28 cellular contexts compared by ENCODE assay signal in the genomic region with DNA sequence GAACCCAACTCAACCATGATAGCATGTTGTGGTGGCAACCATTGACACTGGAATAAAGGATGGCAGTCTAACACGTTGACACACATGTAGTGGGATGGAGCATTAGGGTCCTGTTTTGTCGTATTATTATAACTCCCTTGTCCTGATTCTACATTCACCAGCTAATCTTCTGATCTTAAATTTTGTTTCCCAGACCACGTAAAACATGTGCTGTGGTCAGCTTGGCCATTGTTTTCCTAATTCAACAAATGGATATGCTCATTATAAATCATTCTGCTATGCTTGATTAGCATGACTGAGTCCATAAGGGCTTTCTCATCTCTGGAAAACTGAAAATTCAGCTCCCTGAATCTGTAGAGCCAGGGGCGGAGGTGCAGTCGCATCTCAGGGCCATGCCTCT. TPM values are rescaled to one million over a fixed set of nuclear protein-coding genes. Genes with fewer than 3 reads are reported as not detected.
"Had no signal": no experiment of that assay in that cellular context is flagged by ENCODE, and none has a peak within 500 bp of the region (broad histone marks: within the 10 kb centered on the region; RNA-seq: fewer than 3 reads in every experiment).

No MANE protein-coding gene starts in this region.

- H3K27ac Mint-ChIP-seq: natural killer cell; nephron; neural progenitor cell; progenitor cell of endocrine pancreas; stimulated activated effector memory CD8-positive, alpha-beta T cell treated with anti-CD3 and anti-CD28 coated beads, Interleukin-12 subunit alpha, Interleukin-12 subunit beta, amount 100 ng/mL, for 72 hours; stimulated activated naive B cell treated with anti-CD40 and anti-IgM and Interleukin-4, amounts not matched to agents 10 μg/mL and 1 μg/mL and 100 μg/mL, for 72 hours; stimulated activated naive CD8-positive, alpha-beta T cell treated with anti-CD3 and anti-CD28 coated beads, Interleukin-15, Interleukin-2, amounts not matched to agents 100 ng/mL and 50 ng/mL, for 24 hours; type B pancreatic cell had no signal

- H3K4me3 ChIP-seq: neural progenitor cell, ovary, psoas muscle, right lobe of liver, sigmoid colon, stomach, thoracic aorta, thyroid gland, tibial nerve, upper lobe of right lung, uterus had no signal

- H3K27me3 ChIP-seq: neural progenitor cell, ovary, right lobe of liver, sigmoid colon, stomach, thyroid gland, tibial nerve, upper lobe of right lung, uterus had no signal

- H3K79me2 ChIP-seq: parathyroid adenoma had no signal

- DNase-seq: natural killer cell; occipital lobe; ovary; posterior cingulate gyrus; psoas muscle; right cardiac atrium; right lobe of liver; sigmoid colon; small intestine; stimulated activated CD4-positive, alpha-beta T cell treated with anti-CD3 and anti-CD28 coated beads, Interleukin-15, amount 100 ng/mL, for 24 hours; stimulated activated CD4-positive, alpha-beta T cell treated with anti-CD3 and anti-CD28 coated beads, Interleukin-2, amount 100 ng/mL, for 24 hours; stimulated activated CD4-positive, alpha-beta T cell treated with anti-CD3 and anti-CD28 coated beads, Interleukin-2, amount 100 ng/mL, for 48 hours; stimulated activated CD4-positive, alpha-beta T cell treated with anti-CD3 and anti-CD28 coated beads, Interleukin-4, amount 100 ng/mL, for 24 hours; stimulated activated naive B cell treated with anti-CD40 and anti-IgM and Interleukin-4, amounts not matched to agents 10 μg/mL and 1 μg/mL and 100 μg/mL, for 72 hours; stimulated activated naive CD4-positive, alpha-beta T cell treated with Interleukin-2 at 50 U/mL for 16 hours; stomach; thyroid gland; upper lobe of right lung; uterus had no signal

- H3K4me2 ChIP-seq: neural progenitor cell had no signal

- H3K4me1 ChIP-seq: psoas muscle, right lobe of liver, thyroid gland, upper lobe of right lung, uterus had no signal

- H3K4me3 Mint-ChIP-seq: natural killer cell; nephron; neural progenitor cell; stimulated activated effector memory CD8-positive, alpha-beta T cell treated with anti-CD3 and anti-CD28 coated beads, Interleukin-12 subunit alpha, Interleukin-12 subunit beta, amount 100 ng/mL, for 72 hours; stimulated activated naive B cell treated with anti-CD40 and anti-IgM and Interleukin-4, amounts not matched to agents 10 μg/mL and 1 μg/mL and 100 μg/mL, for 72 hours; stimulated activated naive CD8-positive, alpha-beta T cell treated with anti-CD3 and anti-CD28 coated beads, Interleukin-15, Interleukin-2, amounts not matched to agents 100 ng/mL and 50 ng/mL, for 24 hours; type B pancreatic cell had no signal

- H2AFZ ChIP-seq: neural progenitor cell, parathyroid adenoma had no signal

- FAIRE-seq: small intestine had no signal

- H3K9ac ChIP-seq: neural progenitor cell, parathyroid adenoma had no signal

- H3K9me3 ChIP-seq: ovary, psoas muscle, right lobe of liver, sigmoid colon, stomach, thoracic aorta, thyroid gland, tibial nerve, upper lobe of right lung, uterus had no signal

- H3K27me3 Mint-ChIP-seq: stimulated activated naive CD8-positive, alpha-beta T cell treated with anti-CD3 and anti-CD28 coated beads, Interleukin-15, Interleukin-2, amounts not matched to agents 100 ng/mL and 50 ng/mL, for 24 hours had no signal

- H3K9me3 Mint-ChIP-seq: natural killer cell; nephron; stimulated activated effector memory CD8-positive, alpha-beta T cell treated with anti-CD3 and anti-CD28 coated beads, Interleukin-12 subunit alpha, Interleukin-12 subunit beta, amount 100 ng/mL, for 72 hours; stimulated activated naive CD8-positive, alpha-beta T cell treated with anti-CD3 and anti-CD28 coated beads, Interleukin-15, Interleukin-2, amounts not matched to agents 100 ng/mL and 50 ng/mL, for 24 hours; type B pancreatic cell had no signal

- H3K36me3 ChIP-seq: neural progenitor cell, ovary, right lobe of liver, sigmoid colon, stomach, thoracic aorta, thyroid gland, tibial nerve, upper lobe of right lung, uterus had no signal

- H3K36me3 Mint-ChIP-seq: natural killer cell; neural progenitor cell; stimulated activated effector memory CD8-positive, alpha-beta T cell treated with anti-CD3 and anti-CD28 coated beads, Interleukin-12 subunit alpha, Interleukin-12 subunit beta, amount 100 ng/mL, for 72 hours; stimulated activated naive B cell treated with anti-CD40 and anti-IgM and Interleukin-4, amounts not matched to agents 10 μg/mL and 1 μg/mL and 100 μg/mL, for 72 hours had no signal

- H3K4me1 Mint-ChIP-seq: natural killer cell; stimulated activated effector memory CD8-positive, alpha-beta T cell treated with anti-CD3 and anti-CD28 coated beads, Interleukin-12 subunit alpha, Interleukin-12 subunit beta, amount 100 ng/mL, for 72 hours; stimulated activated naive B cell treated with anti-CD40 and anti-IgM and Interleukin-4, amounts not matched to agents 10 μg/mL and 1 μg/mL and 100 μg/mL, for 72 hours had no signal

- H3K27ac ChIP-seq: neural progenitor cell, ovary, parathyroid adenoma, psoas muscle, right lobe of liver, sigmoid colon, stomach, thoracic aorta, thyroid gland, tibial nerve, upper lobe of right lung, uterus had no signal

RNA-seq across cellular contexts. Expression of gene MRAP2, which starts 15.0 kb away (rescaled TPM):
- total RNA-seq: natural killer cell had no signal
